23 cellular contexts compared by ENCODE assay signal in genomic region chr19:34503546-34504272, GRCh38. TPM values are rescaled to one million over a fixed set of nuclear protein-coding genes. Genes with fewer than 3 reads are reported as not detected.
A peak's percentile ranks its signal among the peaks of the same experiment; 100 is the strongest.
DNase-seq lines count a peak whose midpoint lies in the region; ATAC-seq and TF ChIP-seq lines count a peak whose summit lies in the region.
"Had no signal": no experiment of that assay in that cellular context is flagged by ENCODE, and none has a peak within 500 bp of the region (broad histone marks: within the 10 kb centered on the region; RNA-seq: fewer than 3 reads in every experiment).

No MANE protein-coding gene starts in this region.

- peak overlapping the region; percentile 8 for H3K23ac ChIP-seq in neuronal stem cell (ENCODE audit: low read depth, low read length, poor library complexity)

- H3K4ac ChIP-seq in neuronal stem cell (ENCODE audit: low read length): peak overlapping the region; percentile 44

- no peak overlapping the region for H3K4me3 ChIP-seq in left ventricle myocardium inferior
- no peak overlapping the region for H3K4me3 ChIP-seq in neuronal stem cell (ENCODE audit: low read length in 2 of 2)
- no peak overlapping the region for H3K4me3 ChIP-seq in spleen
- H3K4me3 ChIP-seq: HAP-1 had no signal

- TF ChIP-seq CTCF in left ventricle myocardium inferior (IDR thresholded peaks at IDR 0.05; ENCODE audit: borderline replicate concordance) (no peak), spleen (IDR thresholded peaks at IDR 0.05 in 8 of 11, conservative IDR thresholded peaks at IDR 0.05 in 3 of 11) (no peak)

- intact Hi-C loops in Right ventricle myocardium inferior (cut with DNase I): loop anchor here (5.0 kb wide), 1 partner anchor 209 kb away; no protein-coding TSS in a partner anchor
- intact Hi-C loops in Right ventricle myocardium superior (cut with DNase I): loop anchor here (5.0 kb wide), 2 partner anchors 76 to 209 kb away; partner anchors contain the start of gene UBA2
- intact Hi-C loops in left ventricle myocardium inferior (cut with micrococcal nuclease): no loop called here
- intact Hi-C loops in spleen (cut with DNase I; ENCODE audit: low total_unique reads): no loop called here

- H3K14ac ChIP-seq in neuronal stem cell (ENCODE audit: low read length): no peak overlapping the region

- no peak overlapping the region for H3K27ac ChIP-seq in left ventricle myocardium inferior (replicated peaks)
- H3K27ac ChIP-seq in neuronal stem cell (replicated peaks; ENCODE audit: low read length): no peak overlapping the region
- H3K27ac ChIP-seq in spleen: no peak overlapping the region
- H3K27ac ChIP-seq: epithelial cell of prostate had no signal

- no peak overlapping the region for H2BK5ac ChIP-seq in neuronal stem cell (ENCODE audit: low read length)

- H4K8ac ChIP-seq in neuronal stem cell (ENCODE audit: low read depth, low read length): no peak overlapping the region

- no peak for TF ChIP-seq POLR2A in spleen (IDR thresholded peaks at IDR 0.05)

- peaks cover 8% of the 10 kb centered on the region for H3K36me3 ChIP-seq in left ventricle myocardium inferior
- H3K36me3 ChIP-seq in neuronal stem cell (replicated peaks in 1 of 2; ENCODE audit: control insufficient read depth in 2 of 2, insufficient read depth in 2 of 2, low read length in 2 of 2): peaks cover 3 to 9% of the 10 kb centered on the region in 2 donors
- H3K36me3 ChIP-seq in spleen: peaks cover 0 to under 1% (median 0%) of the 10 kb centered on the region in 6 donors
- H3K36me3 ChIP-seq: HAP-1 had no signal

- H3K4me1 ChIP-seq in left ventricle myocardium inferior (peaks cover 42% of the 10 kb centered on the region), neuronal stem cell (ENCODE audit: control insufficient read depth in 2 of 2, insufficient read depth in 1 of 2, low read depth in 1 of 2, low read length in 2 of 2) (peaks cover 0 to 6% of the 10 kb centered on the region in 2 donors), spleen (peaks cover 0 to 18% (median 14%) of the 10 kb centered on the region in 6 donors)
- H3K4me1 ChIP-seq: HAP-1 had no signal

- H3K79me1 ChIP-seq in neuronal stem cell (ENCODE audit: low read depth, low read length): no peaks in the 10 kb centered on the region

- H2BK120ac ChIP-seq in neuronal stem cell (ENCODE audit: low read depth, low read length): no peak overlapping the region

- DNase-seq in Right ventricle myocardium inferior (ENCODE audit: missing footprints): no peak
- DNase-seq in Right ventricle myocardium superior: no peak
- DNase-seq in left ventricle myocardium inferior: peak; percentile 13
- no peak for DNase-seq in neuronal stem cell (ENCODE audit: low spot score)
- DNase-seq in SHP77 treated with DMSO at 0.1 percent for 48 hours (lab: John Stamatoyannopoulos, UW): no peak
- DNase-seq in spleen: no peak
- DNase-seq: activated B cell treated with CpG ODN at 0.5 μM for 24 hours; activated CD4-positive, alpha-beta T cell treated with anti-CD3 and anti-CD28 coated beads, Interleukin-2, amount 50 U/mL, for 48 hours; activated effector memory CD4-positive, alpha-beta T cell treated with anti-CD3 and anti-CD28 coated beads, Interleukin-2, amount 50 U/mL, for 16 hours; GDM1; Kasumi-1; NCI-H1694; NCI-H2171; NCI-H526; occipital lobe; retina; stimulated activated CD4-positive, alpha-beta T cell treated with anti-CD3 and anti-CD28 coated beads, Interleukin-2, amount 100 ng/mL, for 48 hours; T-helper 9 cell had no signal

- no peak overlapping the region for H2BK15ac ChIP-seq in neuronal stem cell (ENCODE audit: low read length)

- H4K91ac ChIP-seq in neuronal stem cell (ENCODE audit: low read depth, low read length, poor library complexity): peak overlapping the region; percentile 32

- no peak overlapping the region for H3K9ac ChIP-seq in neuronal stem cell (ENCODE audit: low read depth, low read length, poor library complexity)

- ATAC-seq in Right ventricle myocardium inferior: peak; percentile 3
- no peak for ATAC-seq in Right ventricle myocardium superior (ENCODE audit: poor library complexity)
- no peak for ATAC-seq in GM21717 (IDR thresholded peaks at IDR 0.05; ENCODE audit: unreplicated experiment)
- no peak for ATAC-seq in GM19035 (IDR thresholded peaks at IDR 0.05; ENCODE audit: unreplicated experiment)
- ATAC-seq: stimulated activated memory B cell treated with anti-CD40 and anti-IgM and Interleukin-4, amounts not matched to agents 10 μg/mL and 1 μg/mL and 100 μg/mL, for 72 hours had no signal

- 100% methylated on average over 2 of the region's 16 CpGs for WGBS in neuronal stem cell (ENCODE audit: extremely low coverage in 2 of 2, insufficient read length in 2 of 2, insufficient replicate concordance in 1 of 2), 2 donors
- 69 to 88% (median 82%) methylated on average over 13 to 16 of the region's 16 CpGs for WGBS in spleen, 5 donors

- H2AFZ ChIP-seq in neuronal stem cell (ENCODE audit: low read length): no peak overlapping the region

- H3K4me2 ChIP-seq in neuronal stem cell (ENCODE audit: insufficient read depth, low read length, poor library complexity, severe bottlenecking): no peak overlapping the region

- H3K9me3 ChIP-seq in left ventricle myocardium inferior (replicated peaks) (no peaks in the 10 kb centered on the region), neuronal stem cell (replicated peaks in 1 of 2; ENCODE audit: control insufficient read depth in 2 of 2, insufficient read depth in 1 of 2, low read depth in 1 of 2, low read length in 2 of 2) (no peaks in the 10 kb centered on the region), spleen (no peaks in the 10 kb centered on the region)
- H3K9me3 ChIP-seq: HAP-1 had no signal

- H2BK12ac ChIP-seq in neuronal stem cell (ENCODE audit: low read length): no peak overlapping the region

- H3K27me3 ChIP-seq in left ventricle myocardium inferior (ENCODE audit: low read depth): no peaks in the 10 kb centered on the region
- H3K27me3 ChIP-seq in neuronal stem cell (ENCODE audit: control insufficient read depth in 3 of 3, insufficient read depth in 3 of 3, low read depth in 1 of 3, low read length in 3 of 3): no peaks in the 10 kb centered on the region
- peaks cover 0 to 20% (median 5%) of the 10 kb centered on the region in 7 donors for H3K27me3 ChIP-seq in spleen (replicated peaks in 1 of 7)

- H2AK5ac ChIP-seq in neuronal stem cell (ENCODE audit: low read depth, low read length): no peak overlapping the region

- no peak overlapping the region for H3K18ac ChIP-seq in neuronal stem cell (ENCODE audit: low read length)

RNA-seq across cellular contexts. Expression of gene WTIP, which starts 22.2 kb away (rescaled TPM):
- total RNA-seq in Right ventricle myocardium inferior: 21.8 TPM
- total RNA-seq in Right ventricle myocardium superior: 20.4 TPM
- 19.5 TPM for total RNA-seq in left ventricle myocardium inferior
- 12.5 TPM for polyA plus RNA-seq in neuronal stem cell (2013, experiment 1 of 2)
- 10.5 TPM for polyA plus RNA-seq in neuronal stem cell (2013, experiment 2 of 2)
- total RNA-seq in spleen: 10 to 100 TPM in 3 of 7 donors, 1 to 10 TPM in 4; 3.1 to 14.1 (median 8.9) TPM
- 1 to 10 TPM in 2 of 3 donors, under 1 TPM in 1; 0.78 to 3.8 (median 2.6) TPM for polyA plus RNA-seq in spleen

Comparison
In these comparisons a context has a peak if more than half of its experiments do, and no peak if none do; other contexts are left out.
1. intact Hi-C loops: an anchor here in Right ventricle myocardium inferior (5.0 kb wide) and Right ventricle myocardium superior (5.0 kb wide); none called in left ventricle myocardium inferior and spleen.